Comparison of ENCODE assay signal across 8 cellular contexts in the genomic region with DNA sequence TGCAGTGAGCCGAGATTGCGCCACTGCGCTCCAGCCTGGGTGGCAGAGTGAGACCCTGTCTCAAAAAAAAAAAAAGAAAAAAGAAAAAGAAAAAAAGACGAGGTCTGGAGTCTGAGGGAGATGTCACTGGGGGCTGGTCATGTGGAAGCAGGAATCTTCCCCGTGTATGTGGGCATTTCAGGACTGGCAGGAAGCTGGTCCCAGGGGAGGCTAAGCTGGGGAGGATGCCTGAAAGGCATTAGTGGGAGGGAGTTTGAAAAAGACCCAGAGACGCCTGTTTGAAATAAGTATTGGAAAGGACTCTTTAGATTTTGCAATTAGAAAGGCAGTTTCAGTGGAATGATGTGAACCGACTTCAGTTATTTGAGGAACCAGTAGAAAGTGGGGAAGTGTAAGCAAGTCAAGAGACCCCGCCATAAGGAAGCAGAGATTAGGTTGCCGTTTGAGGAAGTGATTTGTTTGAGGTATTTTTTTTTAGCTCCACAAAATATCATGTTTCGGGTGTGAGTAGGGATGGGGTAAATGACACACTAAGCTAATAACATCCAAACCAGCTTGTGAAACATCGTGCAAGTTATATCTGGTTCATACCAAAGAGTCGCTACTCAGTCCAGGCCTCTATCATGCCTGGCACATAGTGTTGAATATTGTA. TPM values are rescaled to one million over a fixed set of nuclear protein-coding genes. Genes with fewer than 3 reads are reported as not detected.
DNase-seq lines count a peak whose midpoint lies in the region; ATAC-seq and TF ChIP-seq lines count a peak whose summit lies in the region.

No MANE protein-coding gene starts in this region.

- no peak for TF ChIP-seq CTCF in glutamatergic neuron (IDR thresholded peaks at IDR 0.05; ENCODE audit: partially characterized antibody, unreplicated experiment)

- ATAC-seq in CD4-positive, CD25-positive, alpha-beta regulatory T cell (ENCODE audit: low read depth in 2 of 2) = peak in 1 of 2 donors; percentile 31
- ATAC-seq in GM21360 (IDR thresholded peaks at IDR 0.05; ENCODE audit: unreplicated experiment) = peak; percentile 63
- ATAC-seq in HG03457 (IDR thresholded peaks at IDR 0.05; ENCODE audit: unreplicated experiment) = no peak

- peaks cover 23 to 51% (median 34%) of the 10 kb centered on the region in 4 donors for H3K4me1 Mint-ChIP-seq in CD4-positive, CD25-positive, alpha-beta regulatory T cell
- peaks cover 15% of the 10 kb centered on the region for H3K4me1 Mint-ChIP-seq in glutamatergic neuron (ENCODE audit: low read depth, unreplicated experiment)

- no peak overlapping the region for H3K27ac ChIP-seq in CD4-positive, CD25-positive, alpha-beta regulatory T cell (ENCODE audit: insufficient read depth, low read length, poor library complexity, severe bottlenecking)

- peak overlapping the region in 2 of 3 donors; percentile 71 to 72 for H3K27ac Mint-ChIP-seq in CD4-positive, CD25-positive, alpha-beta regulatory T cell
- no peak overlapping the region for H3K27ac Mint-ChIP-seq in glutamatergic neuron (ENCODE audit: unreplicated experiment)

- no peaks in the 10 kb centered on the region for H3K9me3 ChIP-seq in CD4-positive, CD25-positive, alpha-beta regulatory T cell (ENCODE audit: control insufficient read depth in 2 of 2, low read length in 2 of 2)
- H3K9me3 ChIP-seq in MG63 = no peaks in the 10 kb centered on the region

- peaks cover 4% of the 10 kb centered on the region for H3K4me1 ChIP-seq in CD4-positive, CD25-positive, alpha-beta regulatory T cell (ENCODE audit: control insufficient read depth, insufficient read depth, low read length, poor library complexity, severe bottlenecking)

- H3K9me3 Mint-ChIP-seq in CD4-positive, CD25-positive, alpha-beta regulatory T cell = peaks cover 0 to under 1% (median 0%) of the 10 kb centered on the region in 7 donors
- peaks cover 7% of the 10 kb centered on the region for H3K9me3 Mint-ChIP-seq in glutamatergic neuron (ENCODE audit: unreplicated experiment)

- peaks cover 43% of the 10 kb centered on the region for H3K36me3 Mint-ChIP-seq in CD4-positive, CD25-positive, alpha-beta regulatory T cell
- H3K36me3 Mint-ChIP-seq in glutamatergic neuron (ENCODE audit: unreplicated experiment) = peaks cover 18% of the 10 kb centered on the region

- no peaks in the 10 kb centered on the region for H3K27me3 Mint-ChIP-seq in CD4-positive, CD25-positive, alpha-beta regulatory T cell
- peaks cover 12% of the 10 kb centered on the region for H3K27me3 Mint-ChIP-seq in glutamatergic neuron (ENCODE audit: unreplicated experiment)

- H3K36me3 ChIP-seq in CD4-positive, CD25-positive, alpha-beta regulatory T cell (ENCODE audit: control insufficient read depth, insufficient read depth, low read length) = peaks cover 58% of the 10 kb centered on the region
- H3K36me3 ChIP-seq in MG63 = no peaks in the 10 kb centered on the region

- no peak for DNase-seq in CD4-positive, CD25-positive, alpha-beta regulatory T cell
- DNase-seq in LHCN-M2 (ENCODE audit: low read depth) (peak; percentile 17), glutamatergic neuron (peak; percentile 57), NCI-H510A treated with DMSO at 0.1 percent for 48 hours (lab: John Stamatoyannopoulos, UW) (no peak), MG63 (no peak)
- DNase-seq in activated CD4-positive, alpha-beta T cell treated with anti-CD3 and anti-CD28 coated beads for 4 hours = no peak

- H3K4me3 Mint-ChIP-seq in CD4-positive, CD25-positive, alpha-beta regulatory T cell = no peak overlapping the region
- H3K4me3 Mint-ChIP-seq in glutamatergic neuron (ENCODE audit: unreplicated experiment) = no peak overlapping the region

- no peaks in the 10 kb centered on the region for H3K27me3 ChIP-seq in CD4-positive, CD25-positive, alpha-beta regulatory T cell (ENCODE audit: control insufficient read depth, insufficient read depth, low read length)
- H3K27me3 ChIP-seq in MG63 = peaks cover 3% of the 10 kb centered on the region; the same call in 1 of the 2 replicates

- no peak overlapping the region for H3K4me3 ChIP-seq in CD4-positive, CD25-positive, alpha-beta regulatory T cell (ENCODE audit: low read depth, low read length)
- no peak overlapping the region for H3K4me3 ChIP-seq in MG63

RNA-seq across cellular contexts. Expression of a gene that starts 55.5 kb away (rescaled TPM):
- total RNA-seq in CD4-positive, CD25-positive, alpha-beta regulatory T cell = 179 TPM
- polyA plus RNA-seq in CD4-positive, CD25-positive, alpha-beta regulatory T cell = 100 to 1,000 TPM; 125 to 184 (median 154) TPM
- total RNA-seq in LHCN-M2 (2014; rRNA removed) (2.0 and 2.7 TPM in 2 replicates), glutamatergic neuron (ENCODE audit: unreplicated experiment) (156 TPM)
- polyA plus RNA-seq in LHCN-M2 (2012) = 0.92 TPM
- 5.6 and 9.4 TPM in 2 replicates for total RNA-seq in MG63 (2014; rRNA removed; shearing (Covaris generic); ENCODE audit: low replicate concordance)

Comparison
In these comparisons a context has a peak if more than half of its experiments do, and no peak if none do; other contexts are left out.
1. DNase-seq: peak in LHCN-M2 (single experiment) and glutamatergic neuron (single experiment); none in CD4-positive, CD25-positive, alpha-beta regulatory T cell (0 of 3), NCI-H510A treated with DMSO at 0.1 percent for 48 hours (single experiment), activated CD4-positive, alpha-beta T cell treated with anti-CD3 and anti-CD28 coated beads for 4 hours (0 of 2) and MG63 (single experiment).
2. RNA of a gene that starts 55.5 kb away (total RNA-seq): 179 TPM in CD4-positive, CD25-positive, alpha-beta regulatory T cell (single experiment) and 156 TPM in glutamatergic neuron (single experiment); 5.6 to 9.4 TPM in MG63 and 2.0 to 2.7 TPM in LHCN-M2; every median in the first group is over 10 times any median in the second.